11 cellular contexts compared by ENCODE assay signal in the genomic region with DNA sequence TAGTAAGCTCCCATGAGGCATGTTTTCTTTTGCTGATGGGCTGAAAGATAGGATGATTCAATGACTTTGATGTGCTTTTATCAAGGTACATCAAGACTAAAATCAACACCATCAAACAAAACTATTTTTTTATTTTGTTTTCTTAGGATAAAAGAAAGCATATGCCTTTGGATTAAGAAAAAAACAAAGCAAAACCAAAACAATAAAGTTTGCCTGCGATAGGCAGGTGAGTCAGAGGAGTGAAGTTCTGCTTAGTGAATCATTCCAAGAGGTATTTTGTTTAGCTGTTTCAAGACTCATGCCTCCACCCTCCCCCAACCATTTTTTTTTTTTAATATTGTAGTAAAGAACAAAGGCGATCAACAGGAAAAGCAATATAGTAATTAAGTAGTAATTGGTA.
DNase-seq lines count a peak whose midpoint lies in the region; ATAC-seq lines count a peak whose summit lies in the region.
"Had no signal": no experiment of that assay in that cellular context is flagged by ENCODE, and none has a peak within 500 bp of the region (broad histone marks: within the 10 kb centered on the region; RNA-seq: fewer than 3 reads in every experiment).

No MANE protein-coding gene starts in this region.

- no peak for ATAC-seq in GM18868 (IDR thresholded peaks at IDR 0.05; ENCODE audit: unreplicated experiment)
- no peak for ATAC-seq in GM19328 (IDR thresholded peaks at IDR 0.05; ENCODE audit: unreplicated experiment)

- H3K4me1 Mint-ChIP-seq in activated CD4-positive, alpha-beta T cell treated with anti-CD3 and anti-CD28 coated beads, Interleukin-2, amount 10 ng/mL, durations not matched to agents 24 days and 14 days: no peaks in the 10 kb centered on the region

- DNase-seq in H4 (ENCODE audit: low spot score) (peak; percentile 45), NCI-H748 treated with DMSO at 0.1 percent for 48 hours (lab: John Stamatoyannopoulos, UW) (peak; percentile 18), dermis blood vessel endothelial cell (peak; percentile 12), non-pigmented ciliary epithelial cell (ENCODE audit: low read depth) (peak; percentile 65), inferior parietal cortex (ENCODE audit: extremely low spot score) (no peak)
- no peak for DNase-seq in activated CD4-positive, alpha-beta T cell treated with anti-CD3 and anti-CD28 coated beads, Interleukin-2, amount 10 ng/mL, durations not matched to agents 24 days and 14 days
- DNase-seq: aorta, erythroblast, small intestine had no signal

- no peak overlapping the region for H3K27ac Mint-ChIP-seq in activated CD4-positive, alpha-beta T cell treated with anti-CD3 and anti-CD28 coated beads, Interleukin-2, amount 10 ng/mL, durations not matched to agents 24 days and 14 days

- no peaks in the 10 kb centered on the region for H3K9me3 Mint-ChIP-seq in activated CD4-positive, alpha-beta T cell treated with anti-CD3 and anti-CD28 coated beads, Interleukin-2, amount 10 ng/mL, durations not matched to agents 24 days and 14 days

- intact Hi-C loops in activated CD4-positive, alpha-beta T cell treated with anti-CD3 and anti-CD28 coated beads, Interleukin-2, amount 10 ng/mL, durations not matched to agents 24 days and 14 days (cut with micrococcal nuclease): no loop called here

- no peak overlapping the region for H3K4me3 Mint-ChIP-seq in activated CD4-positive, alpha-beta T cell treated with anti-CD3 and anti-CD28 coated beads, Interleukin-2, amount 10 ng/mL, durations not matched to agents 24 days and 14 days

- no peaks in the 10 kb centered on the region for H3K27me3 Mint-ChIP-seq in activated CD4-positive, alpha-beta T cell treated with anti-CD3 and anti-CD28 coated beads, Interleukin-2, amount 10 ng/mL, durations not matched to agents 24 days and 14 days

- H3K36me3 Mint-ChIP-seq in activated CD4-positive, alpha-beta T cell treated with anti-CD3 and anti-CD28 coated beads, Interleukin-2, amount 10 ng/mL, durations not matched to agents 24 days and 14 days (ENCODE audit: low read depth): no peaks in the 10 kb centered on the region

Comparison
In these comparisons a context has a peak if more than half of its experiments do, and no peak if none do; other contexts are left out.
1. DNase-seq: peak in H4 (single experiment), NCI-H748 treated with DMSO at 0.1 percent for 48 hours (single experiment), dermis blood vessel endothelial cell (single experiment) and non-pigmented ciliary epithelial cell (single experiment); none in inferior parietal cortex (single experiment) and activated CD4-positive, alpha-beta T cell treated with anti-CD3 and anti-CD28 coated beads, Interleukin-2, amount 10 ng/mL, durations not matched to agents 24 days and 14 days (single experiment).